Comparison of ENCODE assay signal across 8 cellular contexts in the genomic region with DNA sequence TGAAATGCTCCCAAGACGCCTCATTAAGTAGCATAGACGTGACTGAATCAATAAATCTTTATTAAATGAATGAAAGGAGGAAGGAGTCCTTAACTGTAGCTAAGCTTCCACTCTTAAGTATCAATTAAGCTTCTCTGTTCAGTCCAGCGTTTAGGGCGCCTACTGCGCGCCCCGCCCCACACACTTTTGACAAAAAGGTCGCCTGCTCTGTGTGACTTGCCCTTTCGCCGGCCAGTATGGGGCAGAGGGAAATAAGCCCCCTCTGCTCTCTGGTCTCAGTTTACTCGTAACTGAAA. TPM values are rescaled to one million over a fixed set of nuclear protein-coding genes. Genes with fewer than 3 reads are reported as not detected.
DNase-seq lines count a peak whose midpoint lies in the region; ATAC-seq, FAIRE-seq and TF ChIP-seq lines count a peak whose summit lies in the region.

No MANE protein-coding gene starts in this region.

- no peak overlapping the region for H2BK120ac ChIP-seq in H1 (replicated peaks; ENCODE audit: low read depth, low read length)

- H3K4me3 ChIP-seq in NB4 (ENCODE audit: low read depth, low read length) (peak overlapping the region; percentile 51), H1 (ENCODE audit: extremely low read depth in 1 of 4, insufficient read depth in 2 of 4, low read depth in 3 of 4, low read length in 4 of 4) (peak overlapping the region; percentile 53 to 82 (median 73))

- CTCF ChIA-PET in H1 (lab: Charles Lee; ENCODE audit: partially characterized antibody), result interaction anchor here (0.6 to 1.8 kb wide), 3 partner anchors 18 to 545 kb away, joined by 4 read pairs; a partner anchor contains a TSS

- H3K27ac Mint-ChIP-seq in osteocyte (ENCODE audit: unreplicated experiment), result peak overlapping the region; percentile 62

- in situ Hi-C loops in Caki2 (cut with HindIII; ENCODE audit: low pct_unique_long_range_greater_than_20kb, low sequenced_read_pairs), result no loop called here

- peaks cover 8% of the 10 kb centered on the region for H3K23me2 ChIP-seq in H1 (ENCODE audit: low read depth, low read length)

- no peak overlapping the region for H3K56ac ChIP-seq in H1 (replicated peaks; ENCODE audit: insufficient read length, low read depth, low read length)

- H3K27ac ChIP-seq in H1 (ENCODE audit: low read depth, low read length), result no peak overlapping the region

- TF ChIP-seq POLR2A in NB4 (IDR thresholded peaks at IDR 0.05; ENCODE audit: extremely low read depth, insufficient read length) (no peak), H1 (IDR thresholded peaks at IDR 0.05; ENCODE audit: control extremely low read depth in 1 of 2, low read depth in 2 of 2, low read length in 2 of 2) (no peak)

- peaks cover 15% of the 10 kb centered on the region for H3K4me1 Mint-ChIP-seq in osteocyte (ENCODE audit: unreplicated experiment)

- H3K14ac ChIP-seq in H1 (ENCODE audit: insufficient read length), result no peak overlapping the region

- H3K9me3 ChIP-seq in H1 (ENCODE audit: insufficient read depth in 2 of 2, low read depth in 1 of 2, low read length in 1 of 2), result no peaks in the 10 kb centered on the region

- H3K9me3 Mint-ChIP-seq in osteocyte (ENCODE audit: unreplicated experiment), result no peaks in the 10 kb centered on the region

- DNase-seq in Caki2 (ENCODE audit: low read depth) (peak; percentile 7), NB4 (ENCODE audit: low read depth) (no peak), H1 (ENCODE audit: low read depth in 1 of 2, low spot score in 2 of 2) (no peak), osteocyte (ENCODE audit: extremely low spot score, unreplicated experiment) (no peak), cerebellar cortex (ENCODE audit: low spot score) (no peak), HuH-7 (ENCODE audit: low spot score) (no peak), Kasumi-1 (lab: John Stamatoyannopoulos, UW) (no peak)

- TF ChIP-seq CTCF in NB4 (IDR thresholded peaks at IDR 0.05; ENCODE audit: low read depth, low read length) (no peak), H1 (IDR thresholded peaks at IDR 0.05; ENCODE audit: control extremely low read depth in 1 of 3, insufficient read depth in 1 of 3, low read depth in 1 of 3, low read length in 3 of 3) (peak in 1 of 3 experiments; percentile 3; a peak in 1 of 4 replicates), osteocyte (IDR thresholded peaks at IDR 0.05) (no peak)

- H2BK5ac ChIP-seq in H1 (ENCODE audit: low read depth, low read length), result peak overlapping the region; percentile 12; the same call in 1 of the 2 replicates

- H3K4me3 Mint-ChIP-seq in osteocyte (ENCODE audit: unreplicated experiment), result peak overlapping the region; percentile 83

- no peaks in the 10 kb centered on the region for H3K27me3 Mint-ChIP-seq in osteocyte (ENCODE audit: unreplicated experiment)

- H3K18ac ChIP-seq in H1 (ENCODE audit: extremely low read depth, low read length), result no peak overlapping the region

- H4K8ac ChIP-seq in H1 (ENCODE audit: extremely low read depth, insufficient read depth, low read length), result no peak overlapping the region; the same call in 1 of the 2 replicates

- no peak overlapping the region for H3K23ac ChIP-seq in H1 (ENCODE audit: insufficient read length)

- no peaks in the 10 kb centered on the region for H3K27me3 ChIP-seq in H1 (replicated peaks in 1 of 4; ENCODE audit: control insufficient read depth in 3 of 4, extremely low read depth in 1 of 4, insufficient read depth in 3 of 4, low read length in 3 of 4)

- peak overlapping the region; percentile 26 for H4K5ac ChIP-seq in H1 (ENCODE audit: insufficient read length, low read depth, low read length)

- no peak for ATAC-seq in HG03139 (IDR thresholded peaks at IDR 0.05; ENCODE audit: unreplicated experiment)

- H4K91ac ChIP-seq in H1 (replicated peaks; ENCODE audit: insufficient read length, low read length), result no peak overlapping the region

- H3K79me1 ChIP-seq in H1 (ENCODE audit: low read depth, low read length), result peaks cover 27% of the 10 kb centered on the region

- H3K9ac ChIP-seq in H1 (replicated peaks in 1 of 4; ENCODE audit: extremely low read depth in 1 of 4, low read depth in 3 of 4, low read length in 3 of 4), result peak overlapping the region; percentile 40 to 53 (median 46); a peak in 5 of 7 replicates

- peak overlapping the region; percentile 65 to 76 for H3K4me2 ChIP-seq in H1 (ENCODE audit: insufficient read depth in 1 of 2, low read depth in 2 of 2, low read length in 2 of 2)

- no peak overlapping the region for H2BK20ac ChIP-seq in H1 (ENCODE audit: low read length)

- no peak overlapping the region for H2AK5ac ChIP-seq in H1 (ENCODE audit: low read depth, low read length)

- H3K79me2 ChIP-seq in H1 (ENCODE audit: control insufficient read depth in 1 of 2, insufficient read depth in 2 of 2, low read length in 2 of 2), result peaks cover 8 to 42% of the 10 kb centered on the region in 2 experiments; a peak in 3 of 4 replicates

- H4K20me1 ChIP-seq in H1 (replicated peaks in 1 of 2; ENCODE audit: control insufficient read depth in 1 of 2, insufficient read depth in 2 of 2, low read length in 2 of 2), result peaks cover 7 to 19% of the 10 kb centered on the region in 2 experiments

- no peak overlapping the region for H3K4ac ChIP-seq in H1 (replicated peaks; ENCODE audit: insufficient read length, low read depth, low read length)

- TF ChIP-seq EP300 in H1 (IDR thresholded peaks at IDR 0.05; ENCODE audit: borderline replicate concordance in 1 of 2, low read depth in 2 of 2, low read length in 2 of 2), result no peak

- H2AFZ ChIP-seq in H1 (ENCODE audit: low read length), result peak overlapping the region; percentile 56; the same call in 1 of the 2 replicates

- WGBS in H1 (ENCODE audit: extremely low coverage in 1 of 2, insufficient coverage in 1 of 2, insufficient read length in 1 of 2, insufficient replicate concordance in 2 of 2, low coverage in 1 of 2, low lambda C conversion rate in 2 of 2, missing lambda C conversion rate in 1 of 2), 2 experiments, result 4% methylated on average over 11 of the region's 11 CpGs; no CpG with 5 or more reads in 1 of the 2 experiments

- H2BK15ac ChIP-seq in H1 (ENCODE audit: low read length), result no peak overlapping the region

- TF ChIP-seq RAD21 in H1 (IDR thresholded peaks at IDR 0.05 in 1 of 2, conservative IDR thresholded peaks at IDR 0.05 in 1 of 2; ENCODE audit: low read depth in 2 of 2, low read length in 2 of 2), result no peak

- H3K4me1 ChIP-seq in H1 (replicated peaks in 1 of 4; ENCODE audit: control insufficient read depth in 3 of 4, insufficient read depth in 4 of 4, low read length in 3 of 4), result peaks cover 0 to 9% (median 5%) of the 10 kb centered on the region in 4 experiments; a peak in 6 of 7 replicates

- H2BK12ac ChIP-seq in H1 (ENCODE audit: low read depth, low read length), result no peak overlapping the region

- no peaks in the 10 kb centered on the region for H3K36me3 Mint-ChIP-seq in osteocyte (ENCODE audit: unreplicated experiment)

- POLR2A ChIA-PET in H1 (lab: Charles Lee; ENCODE audit: partially characterized antibody), result interaction anchor here (0.7 to 3.9 kb wide), 11 partner anchors 8 to 391 kb away, joined by 3 to 27 read pairs (median 4); a partner anchor contains a TSS

- FAIRE-seq in H1 (lab: Jason Lieb, UNC), result no peak

- H3K36me3 ChIP-seq in H1 (ENCODE audit: control insufficient read depth in 2 of 4, insufficient read depth in 4 of 4, low read length in 3 of 4), result peaks cover 0 to 5% (median 0%) of the 10 kb centered on the region in 4 experiments; a peak in 4 of 8 replicates

RNA-seq across cellular contexts. Expression of a gene that starts 0.7 kb away (rescaled TPM):
- total RNA-seq in Caki2 (2014; rRNA removed; shearing (Covaris generic); ENCODE audit: low replicate concordance), result 10.7 and 12.2 TPM in 2 replicates
- total RNA-seq in H1 (2021; fragmentation: NEBNext Ultra II Directional; extraction: Animal tissue kit (Norgen Biotek cat#: 25700)), result 36.0 and 38.8 TPM in 2 replicates
- polyA plus RNA-seq in H1 (2011; rRNA removed), result 45.3 and 56.0 TPM in 2 replicates
- 43.8 TPM for polyA plus RNA-seq in H1 (2011; cell fraction: cytosol; rRNA removed)
- polyA plus RNA-seq in H1 (2011; cell fraction: nucleus; rRNA removed), result 56.1 TPM
- 20.0 to 27.5 TPM (median 25.5 TPM) in 4 replicates for polyA plus RNA-seq in H1 (2012, experiment 1 of 2)
- polyA plus RNA-seq in H1 (2012, experiment 2 of 2), result 37.9 TPM
- 52.3 TPM for polyA plus RNA-seq in H1 (2013, experiment 1 of 2)
- 56.7 TPM for polyA plus RNA-seq in H1 (2013, experiment 2 of 2)
- polyA minus RNA-seq in H1 (2011; rRNA and poly(A)+ RNA removed), result 34.8 and 38.2 TPM in 2 replicates
- 15.0 TPM for polyA minus RNA-seq in H1 (2011; cell fraction: cytosol; rRNA and poly(A)+ RNA removed)
- polyA minus RNA-seq in H1 (2011; cell fraction: nucleus; rRNA and poly(A)+ RNA removed), result 17.3 TPM
- 13.3 and 19.3 TPM in 2 replicates for total RNA-seq in osteocyte

RNA-seq across cellular contexts. Expression of a gene that starts 30.3 kb away (rescaled TPM):
- 14.7 and 19.2 TPM in 2 replicates for total RNA-seq in Caki2 (2014; rRNA removed; shearing (Covaris generic); ENCODE audit: low replicate concordance)
- 7.2 and 8.2 TPM in 2 replicates for total RNA-seq in H1 (2021; fragmentation: NEBNext Ultra II Directional; extraction: Animal tissue kit (Norgen Biotek cat#: 25700))
- 17.3 and 25.5 TPM in 2 replicates for polyA plus RNA-seq in H1 (2011; rRNA removed)
- 9.3 TPM for polyA plus RNA-seq in H1 (2011; cell fraction: cytosol; rRNA removed)
- polyA plus RNA-seq in H1 (2011; cell fraction: nucleus; rRNA removed), result 18.3 TPM
- 6.8 to 14.2 TPM (median 11.5 TPM) in 4 replicates for polyA plus RNA-seq in H1 (2012, experiment 1 of 2)
- 10.0 TPM for polyA plus RNA-seq in H1 (2012, experiment 2 of 2)
- polyA plus RNA-seq in H1 (2013, experiment 1 of 2), result 6.5 TPM
- polyA plus RNA-seq in H1 (2013, experiment 2 of 2), result 5.5 TPM
- polyA minus RNA-seq in H1 (2011; rRNA and poly(A)+ RNA removed), result 7.9 and 9.6 TPM in 2 replicates
- 7.9 TPM for polyA minus RNA-seq in H1 (2011; cell fraction: cytosol; rRNA and poly(A)+ RNA removed)
- polyA minus RNA-seq in H1 (2011; cell fraction: nucleus; rRNA and poly(A)+ RNA removed), result 5.3 TPM
- total RNA-seq in osteocyte, result 55.1 and 55.5 TPM in 2 replicates

RNA-seq across cellular contexts. Expression of a gene that starts 31.0 kb away (rescaled TPM):
- total RNA-seq in Caki2 (2014; rRNA removed; shearing (Covaris generic); ENCODE audit: low replicate concordance), result 138 and 155 TPM in 2 replicates
- 145 and 156 TPM in 2 replicates for total RNA-seq in H1 (2021; fragmentation: NEBNext Ultra II Directional; extraction: Animal tissue kit (Norgen Biotek cat#: 25700))
- 114 and 158 TPM in 2 replicates for polyA plus RNA-seq in H1 (2011; rRNA removed)
- 152 TPM for polyA plus RNA-seq in H1 (2011; cell fraction: cytosol; rRNA removed)
- polyA plus RNA-seq in H1 (2011; cell fraction: nucleus; rRNA removed), result 155 TPM
- 115 to 156 TPM (median 139 TPM) in 4 replicates for polyA plus RNA-seq in H1 (2012, experiment 1 of 2)
- polyA plus RNA-seq in H1 (2012, experiment 2 of 2), result 167 TPM
- polyA plus RNA-seq in H1 (2013, experiment 1 of 2), result 80.6 TPM
- polyA plus RNA-seq in H1 (2013, experiment 2 of 2), result 76.5 TPM
- polyA minus RNA-seq in H1 (2011; rRNA and poly(A)+ RNA removed), result 144 and 187 TPM in 2 replicates
- 83.3 TPM for polyA minus RNA-seq in H1 (2011; cell fraction: cytosol; rRNA and poly(A)+ RNA removed)
- 60.0 TPM for polyA minus RNA-seq in H1 (2011; cell fraction: nucleus; rRNA and poly(A)+ RNA removed)
- 140 and 150 TPM in 2 replicates for total RNA-seq in osteocyte

RNA-seq across cellular contexts. Expression of a gene that starts 43.8 kb away (rescaled TPM):
- total RNA-seq in Caki2 (2014; rRNA removed; shearing (Covaris generic); ENCODE audit: low replicate concordance), result 3.5 and 10.1 TPM in 2 replicates
- total RNA-seq in H1 (2021; fragmentation: NEBNext Ultra II Directional; extraction: Animal tissue kit (Norgen Biotek cat#: 25700)), result 30.9 and 39.0 TPM in 2 replicates
- polyA plus RNA-seq in H1 (2011; rRNA removed), result 24.6 and 36.6 TPM in 2 replicates
- polyA plus RNA-seq in H1 (2011; cell fraction: cytosol; rRNA removed), result 31.0 TPM
- 271 TPM for polyA plus RNA-seq in H1 (2011; cell fraction: nucleus; rRNA removed)
- polyA plus RNA-seq in H1 (2012, experiment 1 of 2), result 23.6 to 37.7 TPM (median 30.3 TPM) in 4 replicates
- 23.7 TPM for polyA plus RNA-seq in H1 (2012, experiment 2 of 2)
- polyA plus RNA-seq in H1 (2013, experiment 1 of 2), result 18.7 TPM
- 16.5 TPM for polyA plus RNA-seq in H1 (2013, experiment 2 of 2)
- polyA minus RNA-seq in H1 (2011; rRNA and poly(A)+ RNA removed), result 11.5 and 21.2 TPM in 2 replicates
- 8.1 TPM for polyA minus RNA-seq in H1 (2011; cell fraction: cytosol; rRNA and poly(A)+ RNA removed)
- 51.4 TPM for polyA minus RNA-seq in H1 (2011; cell fraction: nucleus; rRNA and poly(A)+ RNA removed)
- 27.5 and 29.9 TPM in 2 replicates for total RNA-seq in osteocyte

RNA-seq across cellular contexts. Expression of a gene that starts 52.1 kb away (rescaled TPM):
- total RNA-seq in Caki2 (2014; rRNA removed; shearing (Covaris generic); ENCODE audit: low replicate concordance), result 60.5 and 64.1 TPM in 2 replicates
- total RNA-seq in H1 (2021; fragmentation: NEBNext Ultra II Directional; extraction: Animal tissue kit (Norgen Biotek cat#: 25700)), result 52.7 and 54.9 TPM in 2 replicates
- polyA plus RNA-seq in H1 (2011; rRNA removed), result 79.9 and 95.9 TPM in 2 replicates
- polyA plus RNA-seq in H1 (2011; cell fraction: cytosol; rRNA removed), result 70.3 TPM
- 212 TPM for polyA plus RNA-seq in H1 (2011; cell fraction: nucleus; rRNA removed)
- 30.6 to 57.9 TPM (median 53.7 TPM) in 4 replicates for polyA plus RNA-seq in H1 (2012, experiment 1 of 2)
- 34.8 TPM for polyA plus RNA-seq in H1 (2012, experiment 2 of 2)
- polyA plus RNA-seq in H1 (2013, experiment 1 of 2), result 32.9 TPM
- 31.8 TPM for polyA plus RNA-seq in H1 (2013, experiment 2 of 2)
- 25.4 and 33.3 TPM in 2 replicates for polyA minus RNA-seq in H1 (2011; rRNA and poly(A)+ RNA removed)
- polyA minus RNA-seq in H1 (2011; cell fraction: cytosol; rRNA and poly(A)+ RNA removed), result 31.9 TPM
- 44.1 TPM for polyA minus RNA-seq in H1 (2011; cell fraction: nucleus; rRNA and poly(A)+ RNA removed)
- total RNA-seq in osteocyte, result 105 and 113 TPM in 2 replicates
